In the genomic region with DNA sequence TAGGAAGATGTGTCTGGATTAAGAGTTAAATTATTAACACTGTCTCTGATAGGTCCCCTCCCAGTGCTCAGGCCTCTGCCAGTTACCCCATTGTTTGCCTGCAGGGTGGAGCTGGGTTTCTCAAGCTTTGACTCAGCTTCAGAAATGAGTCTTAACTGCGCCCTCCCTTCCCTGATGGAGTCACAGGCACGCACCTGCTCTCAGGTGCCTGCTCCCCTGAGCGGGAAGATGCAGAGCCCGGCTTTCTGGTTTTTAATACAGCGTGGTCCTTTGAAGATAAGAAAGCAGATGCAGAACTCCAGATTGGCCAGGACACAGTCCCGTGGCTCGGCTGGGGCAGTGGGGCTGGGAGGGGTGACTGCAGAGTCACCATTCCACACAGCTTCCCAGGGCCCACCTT, we compare ENCODE assay signal across 27 cellular contexts. TPM values are rescaled to one million over a fixed set of nuclear protein-coding genes. Genes with fewer than 3 reads are reported as not detected.
A peak's percentile ranks its signal among the peaks of the same experiment; 100 is the strongest.
DNase-seq lines count a peak whose midpoint lies in the region; ATAC-seq and TF ChIP-seq lines count a peak whose summit lies in the region.
"Had no signal": no experiment of that assay in that cellular context is flagged by ENCODE, and none has a peak within 500 bp of the region (broad histone marks: within the 10 kb centered on the region; RNA-seq: fewer than 3 reads in every experiment).

No MANE protein-coding gene starts in this region.

- H3K4me1 Mint-ChIP-seq in type B pancreatic cell (ENCODE audit: unreplicated experiment), result no peaks in the 10 kb centered on the region
- H3K4me1 Mint-ChIP-seq: H9, neural crest cell had no signal

- H3K4me3 ChIP-seq in epithelial cell of esophagus (ENCODE audit: low read length), result no peak overlapping the region
- H3K4me3 ChIP-seq: lung, thyroid gland had no signal

- peaks cover 4% of the 10 kb centered on the region for H3K9me3 Mint-ChIP-seq in type B pancreatic cell
- H3K9me3 Mint-ChIP-seq: neural crest cell had no signal

- no peaks in the 10 kb centered on the region for H3K36me3 Mint-ChIP-seq in type B pancreatic cell
- H3K36me3 Mint-ChIP-seq: activated naive CD8-positive, alpha-beta T cell had no signal

- no peak overlapping the region for H3K4me3 Mint-ChIP-seq in type B pancreatic cell
- H3K4me3 Mint-ChIP-seq: activated naive CD8-positive, alpha-beta T cell; H9; neural crest cell had no signal

- DNase-seq in LoVo (ENCODE audit: low spot score), result peak; percentile 10
- peak; percentile 97 for DNase-seq in epithelial cell of esophagus (ENCODE audit: low read depth)
- peak; percentile 34 for DNase-seq in type B pancreatic cell (ENCODE audit: extremely low spot score, unreplicated experiment)
- DNase-seq in H4 (ENCODE audit: low spot score), result no peak
- DNase-seq in NCI-H1092 treated with DMSO at 0.1 percent for 48 hours (lab: John Stamatoyannopoulos, UW), result no peak
- DNase-seq: activated CD4-positive, alpha-beta T cell treated with anti-CD3 and anti-CD28 coated beads, Interleukin-2, amount 50 U/mL, for 1 hour; activated CD8-positive, alpha-beta memory T cell treated with anti-CD3 and anti-CD28 coated beads, Interleukin-2, amount 50 U/mL, for 48 hours; aorta; caudate nucleus; H9; kidney glomerular epithelial cell; NCI-H1436 treated with DMSO at 0.1 percent for 48 hours; NCI-H2171; NCI-H69; right cardiac atrium; SHP77; stimulated activated CD4-positive, alpha-beta T cell treated with anti-CD3 and anti-CD28 coated beads, Interleukin-4, amount 100 ng/mL, for 24 hours; stimulated activated naive CD4-positive, alpha-beta T cell treated with Interleukin-2 at 50 U/mL for 16 hours; T-helper 9 cell; thyroid gland; WERI-Rb-1 had no signal

- peak overlapping the region; percentile 3 for H3K27ac Mint-ChIP-seq in type B pancreatic cell
- H3K27ac Mint-ChIP-seq: activated naive CD8-positive, alpha-beta T cell; H9 had no signal

- H3K27me3 Mint-ChIP-seq in type B pancreatic cell, result no peaks in the 10 kb centered on the region

- ATAC-seq in GM21529 (IDR thresholded peaks at IDR 0.05; ENCODE audit: unreplicated experiment) (peak; percentile 48), HG03521 (IDR thresholded peaks at IDR 0.05; ENCODE audit: unreplicated experiment) (no peak)
- ATAC-seq: right cardiac atrium had no signal

- TF ChIP-seq CTCF in epithelial cell of esophagus (IDR thresholded peaks at IDR 0.05; ENCODE audit: insufficient read depth, low read depth, low read length, missing control alignments) (peak; percentile 10), type B pancreatic cell (conservative IDR thresholded peaks at IDR 0.05) (no peak)

RNA-seq across cellular contexts. Expression of a gene that starts 3.2 kb away (rescaled TPM):
- total RNA-seq in type B pancreatic cell (ENCODE audit: low replicate concordance), result not detected in 2 replicates
- not detected in 2 replicates for total RNA-seq in H4 (2014; rRNA removed; shearing (Covaris generic))
- total RNA-seq: aorta, Daoy, H9, lung, neural crest cell, right cardiac atrium, thyroid gland had no signal

RNA-seq across cellular contexts. Expression of a gene that starts 16.7 kb away (rescaled TPM):
- total RNA-seq in type B pancreatic cell (ENCODE audit: low replicate concordance), result 22.2 and 36.3 TPM in 2 replicates
- total RNA-seq in H4 (2014; rRNA removed; shearing (Covaris generic)), result not detected in 2 replicates
- total RNA-seq: aorta, Daoy, H9, lung, neural crest cell, right cardiac atrium, thyroid gland had no signal

RNA-seq across cellular contexts. Expression of a gene that starts 20.2 kb away (rescaled TPM):
- total RNA-seq in type B pancreatic cell (ENCODE audit: low replicate concordance), result not detected in 2 replicates
- not detected in 2 replicates for total RNA-seq in H4 (2014; rRNA removed; shearing (Covaris generic))
- total RNA-seq: aorta, Daoy, H9, lung, neural crest cell, right cardiac atrium, thyroid gland had no signal

RNA-seq across cellular contexts. Expression of a gene that starts 34.3 kb away (rescaled TPM):
- total RNA-seq in type B pancreatic cell (ENCODE audit: low replicate concordance), result 155 and 164 TPM in 2 replicates
- not detected in 2 replicates for total RNA-seq in H4 (2014; rRNA removed; shearing (Covaris generic))
- total RNA-seq: Daoy, H9, neural crest cell, right cardiac atrium, thyroid gland had no signal

RNA-seq across cellular contexts. Expression of a gene that starts 58.9 kb away (rescaled TPM):
- total RNA-seq in type B pancreatic cell (ENCODE audit: low replicate concordance), result 10.9 and 19.3 TPM in 2 replicates
- not detected in 2 replicates for total RNA-seq in H4 (2014; rRNA removed; shearing (Covaris generic))
- total RNA-seq: aorta, H9, neural crest cell, right cardiac atrium, thyroid gland had no signal

Comparison
In these comparisons a context has a peak if more than half of its experiments do, and no peak if none do; other contexts are left out.
1. DNase-seq: peak in LoVo (single experiment), epithelial cell of esophagus (single experiment) and type B pancreatic cell (single experiment); none in H4 (single experiment) and NCI-H1092 treated with DMSO at 0.1 percent for 48 hours (single experiment).
2. RNA of a gene that starts 16.7 kb away (total RNA-seq): 22.2 to 36.3 TPM in type B pancreatic cell; not detected in H4; every median in the first group is over 10 times any median in the second.